In the genomic region with DNA sequence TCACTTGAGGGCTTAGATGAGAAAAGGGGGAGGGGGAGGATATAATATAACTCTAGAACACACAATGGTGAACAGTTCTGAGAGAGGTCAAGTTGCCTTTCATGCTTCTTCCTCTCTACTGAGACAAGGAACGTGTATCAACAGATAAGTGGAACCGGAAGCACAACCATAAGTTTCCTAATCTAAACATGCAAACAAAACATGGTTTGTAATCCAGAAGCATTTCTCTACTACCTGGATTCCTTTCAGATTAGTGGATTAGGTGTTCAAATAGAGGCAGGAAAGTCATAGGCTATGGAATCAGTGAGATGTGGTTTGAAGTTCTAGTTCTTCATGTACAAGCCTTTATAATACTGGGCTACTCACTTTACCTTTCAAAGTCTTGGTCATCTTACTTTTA, we compare ENCODE assay signal across 40 cellular contexts.
"Had no signal": no experiment of that assay in that cellular context is flagged by ENCODE, and none has a peak within 500 bp of the region (broad histone marks: within the 10 kb centered on the region; RNA-seq: fewer than 3 reads in every experiment).

No MANE protein-coding gene starts in this region.

- H3K4me1 Mint-ChIP-seq: activated CD4-positive, alpha-beta memory T cell treated with anti-CD3 and anti-CD28 coated beads, Interleukin-2, amount 10 ng/mL, durations not matched to agents 7 days and 5 days; activated CD4-positive, alpha-beta T cell treated with anti-CD3 and anti-CD28 coated beads for 36 hours; activated CD4-positive, alpha-beta T cell treated with anti-CD3 and anti-CD28 coated beads, Interleukin-2, amount 10 ng/mL, durations not matched to agents 7 days and 5 days; activated CD8-positive, alpha-beta memory T cell treated with anti-CD3 and anti-CD28 coated beads, Interleukin-2, amount 10 ng/mL, durations not matched to agents 7 days and 5 days; activated naive CD4-positive, alpha-beta T cell treated with anti-CD3 and anti-CD28 coated beads, Interleukin-2, amount 10 ng/mL, durations not matched to agents 7 days and 5 days; activated naive CD4-positive, alpha-beta T cell treated with anti-CD3 and anti-CD28 coated beads, Interleukin-2, amount 50 U/mL, for 24 hours; activated naive CD8-positive, alpha-beta T cell treated with anti-CD3 and anti-CD28 coated beads, Interleukin-2, amount 10 ng/mL, durations not matched to agents 7 days and 5 days; activated naive CD8-positive, alpha-beta T cell treated with anti-CD3 and anti-CD28 coated beads, Interleukin-2, amount 50 U/mL, for 24 hours; central memory CD8-positive, alpha-beta T cell; WTC11 had no signal

- H3K9me3 ChIP-seq: ascending aorta, body of pancreas, breast epithelium had no signal

- H3K4me1 ChIP-seq: ascending aorta, body of pancreas, breast epithelium had no signal

- ATAC-seq: activated CD4-positive, alpha-beta T cell treated with anti-CD3 and anti-CD28 coated beads for 36 hours; activated CD4-positive, CD25-positive, alpha-beta regulatory T cell treated with anti-CD3 and anti-CD28 coated beads, Interleukin-2, amount 50 U/mL, for 24 hours; activated CD8-positive, alpha-beta memory T cell treated with anti-CD3 and anti-CD28 coated beads, Interleukin-2, amount 10 ng/mL, durations not matched to agents 7 days and 5 days; activated CD8-positive, alpha-beta T cell treated with anti-CD3 and anti-CD28 coated beads, Interleukin-2, amount 10 ng/mL, durations not matched to agents 7 days and 5 days; activated naive CD8-positive, alpha-beta T cell treated with anti-CD3 and anti-CD28 coated beads, Interleukin-2, amount 50 U/mL, for 24 hours; body of pancreas; WTC11 had no signal

- H3K4me3 ChIP-seq: ascending aorta, body of pancreas, breast epithelium, cardiac muscle cell had no signal

- H3K4me3 Mint-ChIP-seq: activated CD4-positive, alpha-beta memory T cell treated with anti-CD3 and anti-CD28 coated beads, Interleukin-2, amount 10 ng/mL, durations not matched to agents 7 days and 5 days; activated CD4-positive, alpha-beta T cell treated with anti-CD3 and anti-CD28 coated beads for 36 hours; activated CD4-positive, alpha-beta T cell treated with anti-CD3 and anti-CD28 coated beads, Interleukin-2, amount 10 ng/mL, durations not matched to agents 7 days and 5 days; activated CD8-positive, alpha-beta memory T cell treated with anti-CD3 and anti-CD28 coated beads, Interleukin-2, amount 10 ng/mL, durations not matched to agents 7 days and 5 days; activated CD8-positive, alpha-beta T cell treated with anti-CD3 and anti-CD28 coated beads, Interleukin-2, amount 10 ng/mL, durations not matched to agents 7 days and 5 days; activated naive CD4-positive, alpha-beta T cell treated with anti-CD3 and anti-CD28 coated beads, Interleukin-2, amount 10 ng/mL, durations not matched to agents 7 days and 5 days; activated naive CD4-positive, alpha-beta T cell treated with anti-CD3 and anti-CD28 coated beads, Interleukin-2, amount 50 U/mL, for 24 hours; activated naive CD8-positive, alpha-beta T cell; activated naive CD8-positive, alpha-beta T cell treated with anti-CD3 and anti-CD28 coated beads, Interleukin-2, amount 10 ng/mL, durations not matched to agents 7 days and 5 days; activated naive CD8-positive, alpha-beta T cell treated with anti-CD3 and anti-CD28 coated beads, Interleukin-2, amount 50 U/mL, for 24 hours; activated T-cell treated with anti-CD3 and anti-CD28 coated beads, Interleukin-2, amount 50 U/mL, for 24 hours; central memory CD8-positive, alpha-beta T cell; T-helper 1 cell treated with Interleukin-12 subunit alpha and Interleukin-12 subunit beta and Interleukin-4 antibody, amounts not matched to agents 30 μg/mL and 1 μg/mL, for 36 hours; T-helper 2 cell treated with Interferon-gamma antibody and Interleukin-4, amounts not matched to agents 5 μg/mL and 100 μg/mL, for 36 hours; WTC11 had no signal

- H3K27me3 ChIP-seq: ascending aorta, body of pancreas, brain microvascular endothelial cell, breast epithelium had no signal

- H3K27me3 Mint-ChIP-seq: activated CD4-positive, alpha-beta memory T cell treated with anti-CD3 and anti-CD28 coated beads, Interleukin-2, amount 10 ng/mL, durations not matched to agents 7 days and 5 days; activated CD4-positive, alpha-beta T cell treated with anti-CD3 and anti-CD28 coated beads for 36 hours; activated CD4-positive, alpha-beta T cell treated with anti-CD3 and anti-CD28 coated beads, Interleukin-2, amount 10 ng/mL, durations not matched to agents 7 days and 5 days; activated CD8-positive, alpha-beta memory T cell treated with anti-CD3 and anti-CD28 coated beads, Interleukin-2, amount 10 ng/mL, durations not matched to agents 7 days and 5 days; activated naive CD4-positive, alpha-beta T cell treated with anti-CD3 and anti-CD28 coated beads, Interleukin-2, amount 10 ng/mL, durations not matched to agents 7 days and 5 days; activated naive CD4-positive, alpha-beta T cell treated with anti-CD3 and anti-CD28 coated beads, Interleukin-2, amount 50 U/mL, for 24 hours; activated naive CD8-positive, alpha-beta T cell; activated naive CD8-positive, alpha-beta T cell treated with anti-CD3 and anti-CD28 coated beads, Interleukin-2, amount 10 ng/mL, durations not matched to agents 7 days and 5 days; activated naive CD8-positive, alpha-beta T cell treated with anti-CD3 and anti-CD28 coated beads, Interleukin-2, amount 50 U/mL, for 24 hours; central memory CD8-positive, alpha-beta T cell had no signal

- H3K27ac ChIP-seq: ascending aorta, body of pancreas, brain microvascular endothelial cell, breast epithelium, cardiac muscle cell, WERI-Rb-1 had no signal

- H3K9me3 Mint-ChIP-seq: activated CD4-positive, alpha-beta memory T cell treated with anti-CD3 and anti-CD28 coated beads, Interleukin-2, amount 10 ng/mL, durations not matched to agents 7 days and 5 days; activated CD4-positive, alpha-beta T cell treated with anti-CD3 and anti-CD28 coated beads, Interleukin-2, amount 10 ng/mL, durations not matched to agents 7 days and 5 days; activated naive CD4-positive, alpha-beta T cell treated with anti-CD3 and anti-CD28 coated beads, Interleukin-2, amount 10 ng/mL, durations not matched to agents 7 days and 5 days; activated naive CD4-positive, alpha-beta T cell treated with anti-CD3 and anti-CD28 coated beads, Interleukin-2, amount 50 U/mL, for 24 hours; activated naive CD8-positive, alpha-beta T cell treated with anti-CD3 and anti-CD28 coated beads, Interleukin-2, amount 10 ng/mL, durations not matched to agents 7 days and 5 days; activated naive CD8-positive, alpha-beta T cell treated with anti-CD3 and anti-CD28 coated beads, Interleukin-2, amount 50 U/mL, for 24 hours; activated T-cell treated with anti-CD3 and anti-CD28 coated beads, Interleukin-2, amount 50 U/mL, for 24 hours; activated T-helper 2 cell treated with anti-CD3 and anti-CD28 coated beads, Interferon-gamma antibody, Interleukin-2, Interleukin-4, amounts not matched to agents 10 μg/mL and 5 μg/mL and 100 μg/mL, durations not matched to agents 14 hours and 24 hours and 36 hours; central memory CD8-positive, alpha-beta T cell; T-helper 1 cell treated with Interleukin-12 subunit alpha and Interleukin-12 subunit beta and Interleukin-4 antibody, amounts not matched to agents 30 μg/mL and 1 μg/mL, for 36 hours; T-helper 2 cell treated with Interferon-gamma antibody and Interleukin-4, amounts not matched to agents 5 μg/mL and 100 μg/mL, for 36 hours; WTC11 had no signal

- DNase-seq: activated CD4-positive, alpha-beta memory T cell treated with anti-CD3 and anti-CD28 coated beads, Interleukin-2, amount 10 ng/mL, durations not matched to agents 7 days and 5 days; activated CD4-positive, alpha-beta T cell treated with anti-CD3 and anti-CD28 coated beads for 1 hour; activated CD4-positive, alpha-beta T cell treated with anti-CD3 and anti-CD28 coated beads for 36 hours; activated CD4-positive, alpha-beta T cell treated with anti-CD3 and anti-CD28 coated beads for 48 hours; activated CD4-positive, alpha-beta T cell treated with anti-CD3 and anti-CD28 coated beads, Interleukin-2, amount 10 ng/mL, durations not matched to agents 7 days and 5 days; activated CD4-positive, alpha-beta T cell treated with anti-CD3 and anti-CD28 coated beads, Interleukin-2, amount 50 U/mL, for 48 hours; activated CD4-positive, CD25-positive, alpha-beta regulatory T cell; activated CD8-positive, alpha-beta memory T cell treated with anti-CD3 and anti-CD28 coated beads for 24 hours; activated CD8-positive, alpha-beta memory T cell treated with anti-CD3 and anti-CD28 coated beads, Interleukin-2, amount 10 ng/mL, durations not matched to agents 7 days and 5 days; activated CD8-positive, alpha-beta memory T cell treated with anti-CD3 and anti-CD28 coated beads, Interleukin-2, amount 50 U/mL, for 48 hours; activated CD8-positive, alpha-beta T cell treated with anti-CD3 and anti-CD28 coated beads, Interleukin-2, amount 10 ng/mL, durations not matched to agents 7 days and 5 days; activated effector memory CD4-positive, alpha-beta T cell treated with Interleukin-2 at 50 U/mL for 16 hours; activated gamma-delta T cell; activated naive CD4-positive, alpha-beta T cell treated with anti-CD3 and anti-CD28 coated beads, Interleukin-2, amount 10 ng/mL, durations not matched to agents 7 days and 5 days; activated naive CD4-positive, alpha-beta T cell treated with Interleukin-2 at 50 U/mL for 16 hours; activated naive CD8-positive, alpha-beta T cell treated with anti-CD3 and anti-CD28 coated beads, Interleukin-2, amount 10 ng/mL, durations not matched to agents 7 days and 5 days; activated naive CD8-positive, alpha-beta T cell treated with anti-CD3 and anti-CD28 coated beads, Interleukin-2, amount 50 U/mL, for 24 hours; activated T-cell treated with anti-CD3 and anti-CD28 coated beads, Interleukin-2, amount 50 U/mL, for 24 hours; activated T-cell treated with anti-CD3 and anti-CD28 coated beads, Interleukin-2, amount 50 U/mL, for 48 hours; amygdala; anterior cingulate cortex; body of pancreas; brain microvascular endothelial cell; caudate nucleus; cerebellar nuclear complex; T-helper 1 cell; T-helper 2 cell; T-helper 9 cell; WERI-Rb-1 had no signal

- H3K36me3 ChIP-seq: ascending aorta, brain microvascular endothelial cell, breast epithelium, cardiac muscle cell, WERI-Rb-1 had no signal

- H3K27ac Mint-ChIP-seq: activated CD4-positive, alpha-beta memory T cell treated with anti-CD3 and anti-CD28 coated beads, Interleukin-2, amount 10 ng/mL, durations not matched to agents 7 days and 5 days; activated CD4-positive, alpha-beta T cell treated with anti-CD3 and anti-CD28 coated beads for 36 hours; activated CD4-positive, alpha-beta T cell treated with anti-CD3 and anti-CD28 coated beads, Interleukin-2, amount 10 ng/mL, durations not matched to agents 7 days and 5 days; activated CD8-positive, alpha-beta memory T cell treated with anti-CD3 and anti-CD28 coated beads, Interleukin-2, amount 10 ng/mL, durations not matched to agents 7 days and 5 days; activated CD8-positive, alpha-beta T cell treated with anti-CD3 and anti-CD28 coated beads, Interleukin-2, amount 10 ng/mL, durations not matched to agents 7 days and 5 days; activated naive CD4-positive, alpha-beta T cell treated with anti-CD3 and anti-CD28 coated beads, Interleukin-2, amount 10 ng/mL, durations not matched to agents 7 days and 5 days; activated naive CD4-positive, alpha-beta T cell treated with anti-CD3 and anti-CD28 coated beads, Interleukin-2, amount 50 U/mL, for 24 hours; activated naive CD8-positive, alpha-beta T cell; activated naive CD8-positive, alpha-beta T cell treated with anti-CD3 and anti-CD28 coated beads, Interleukin-2, amount 10 ng/mL, durations not matched to agents 7 days and 5 days; activated naive CD8-positive, alpha-beta T cell treated with anti-CD3 and anti-CD28 coated beads, Interleukin-2, amount 50 U/mL, for 24 hours; activated T-cell treated with anti-CD3 and anti-CD28 coated beads, Interleukin-2, amount 50 U/mL, for 24 hours; activated T-helper 2 cell treated with anti-CD3 and anti-CD28 coated beads, Interferon-gamma antibody, Interleukin-2, Interleukin-4, amounts not matched to agents 10 μg/mL and 5 μg/mL and 100 μg/mL, durations not matched to agents 14 hours and 24 hours and 36 hours; T-helper 1 cell treated with Interleukin-12 subunit alpha and Interleukin-12 subunit beta and Interleukin-4 antibody, amounts not matched to agents 30 μg/mL and 1 μg/mL, for 36 hours; T-helper 2 cell treated with Interferon-gamma antibody and Interleukin-4, amounts not matched to agents 5 μg/mL and 100 μg/mL, for 36 hours; WTC11 had no signal

- H3K36me3 Mint-ChIP-seq: activated CD8-positive, alpha-beta memory T cell treated with anti-CD3 and anti-CD28 coated beads, Interleukin-2, amount 10 ng/mL, durations not matched to agents 7 days and 5 days; activated naive CD4-positive, alpha-beta T cell treated with anti-CD3 and anti-CD28 coated beads, Interleukin-2, amount 10 ng/mL, durations not matched to agents 7 days and 5 days; activated naive CD4-positive, alpha-beta T cell treated with anti-CD3 and anti-CD28 coated beads, Interleukin-2, amount 50 U/mL, for 24 hours; activated naive CD8-positive, alpha-beta T cell; activated naive CD8-positive, alpha-beta T cell treated with anti-CD3 and anti-CD28 coated beads, Interleukin-2, amount 10 ng/mL, durations not matched to agents 7 days and 5 days; WTC11 had no signal
